Comparison of ENCODE assay signal across 6 cellular contexts in the genomic region with DNA sequence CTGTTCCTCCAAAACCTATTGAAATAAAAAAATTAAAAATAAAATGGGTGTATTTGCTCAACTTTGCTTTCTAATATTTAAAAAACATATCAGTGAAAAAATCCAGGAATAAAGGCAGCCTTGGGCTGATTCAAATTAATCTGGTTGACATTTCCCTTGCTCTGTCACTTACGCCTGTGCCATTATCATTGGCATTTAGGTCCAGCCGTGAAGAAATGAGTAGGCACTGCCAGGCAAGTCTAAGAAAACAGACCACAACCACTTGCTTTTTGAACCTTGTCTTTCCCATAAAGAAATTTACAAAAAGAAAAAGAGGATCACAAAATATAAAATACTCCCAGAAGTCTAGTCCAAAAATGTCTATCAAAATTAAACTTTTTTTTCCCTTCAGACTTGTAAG.
"Had no signal": no experiment of that assay in that cellular context is flagged by ENCODE, and none has a peak within 500 bp of the region (broad histone marks: within the 10 kb centered on the region; RNA-seq: fewer than 3 reads in every experiment).

No MANE protein-coding gene starts in this region.

- H3K4me1 ChIP-seq: esophagus muscularis mucosa, neural progenitor cell had no signal

- H3K4me2 ChIP-seq: neural progenitor cell had no signal

- H3K9me3 Mint-ChIP-seq: neural progenitor cell had no signal

- H3K27ac Mint-ChIP-seq: neural progenitor cell had no signal

- H3K36me3 ChIP-seq: esophagus muscularis mucosa, neural progenitor cell, ovary had no signal

- H3K9me3 ChIP-seq: esophagus muscularis mucosa, ovary had no signal

- H3K9ac ChIP-seq: neural progenitor cell had no signal

- H3K4me3 ChIP-seq: dorsolateral prefrontal cortex, esophagus muscularis mucosa, neural progenitor cell, ovary had no signal

- H3K27me3 ChIP-seq: esophagus muscularis mucosa, neural progenitor cell, ovary had no signal

- H3K4me1 Mint-ChIP-seq: neural progenitor cell had no signal

- H3K36me3 Mint-ChIP-seq: neural progenitor cell had no signal

- DNase-seq: dorsolateral prefrontal cortex; glutamatergic neuron; ovary; stimulated activated CD4-positive, alpha-beta T cell treated with anti-CD3 and anti-CD28 coated beads, Interleukin-12 subunit alpha, Interleukin-12 subunit beta, amount 100 ng/mL, for 4 hours had no signal

- H3K27ac ChIP-seq: dorsolateral prefrontal cortex, esophagus muscularis mucosa, neural progenitor cell, ovary had no signal

- H3K4me3 Mint-ChIP-seq: neural progenitor cell had no signal
